ENCODE assay signal across 19 cellular contexts in genomic region chr18:75113455-75113854, GRCh38.
A peak's percentile ranks its signal among the peaks of the same experiment; 100 is the strongest.
DNase-seq lines count a peak whose midpoint lies in the region; ATAC-seq and TF ChIP-seq lines count a peak whose summit lies in the region.
"Had no signal": no experiment of that assay in that cellular context is flagged by ENCODE, and none has a peak within 500 bp of the region (broad histone marks: within the 10 kb centered on the region; RNA-seq: fewer than 3 reads in every experiment).

No MANE protein-coding gene starts in this region.

- no peaks in the 10 kb centered on the region for H3K79me2 ChIP-seq in trophoblast cell (ENCODE audit: control insufficient read depth, insufficient read depth, low read length, poor library complexity)

- peak; percentile 32 for DNase-seq in activated CD8-positive, alpha-beta memory T cell treated with anti-CD3 and anti-CD28 coated beads, Interleukin-2, amount 50 U/mL, for 48 hours
- no peak for DNase-seq in activated CD8-positive, alpha-beta memory T cell treated with anti-CD3 and anti-CD28 coated beads, Interleukin-2, amount 50 U/mL, for 4 hours
- DNase-seq in ecto neural progenitor cell (ENCODE audit: low spot score): peak; percentile 34
- DNase-seq in trophoblast cell: no peak
- peak; percentile 70 to 91 for DNase-seq in vagina (ENCODE audit: extremely low spot score in 2 of 2)
- no peak for DNase-seq in SIG-M5 (lab: John Stamatoyannopoulos, UW)
- DNase-seq in Right ventricle myocardium inferior (ENCODE audit: missing footprints): no peak
- no peak for DNase-seq in thyroid gland
- DNase-seq: 8988T; CD4-positive, alpha-beta memory T cell; DMS153; DMS79; GDM1; GOT3; H7; HFFc6 had no signal

- H3K9ac ChIP-seq in trophoblast cell (ENCODE audit: low read length): no peak overlapping the region
- H3K9ac ChIP-seq: BLaER1 had no signal

- H3K14ac ChIP-seq in trophoblast cell (ENCODE audit: low read length): no peak overlapping the region

- no peak overlapping the region for H3K18ac ChIP-seq in trophoblast cell (ENCODE audit: low read length)

- no peaks in the 10 kb centered on the region for H3K36me3 ChIP-seq in trophoblast cell (ENCODE audit: control insufficient read depth in 1 of 2, insufficient read depth in 2 of 2, low read length in 2 of 2)
- H3K36me3 ChIP-seq in vagina: no peaks in the 10 kb centered on the region
- H3K36me3 ChIP-seq in thyroid gland: no peaks in the 10 kb centered on the region
- H3K36me3 ChIP-seq: BLaER1 had no signal

- H3K27ac ChIP-seq in trophoblast cell (ENCODE audit: low read depth, low read length): no peak overlapping the region
- no peak overlapping the region for H3K27ac ChIP-seq in vagina
- H3K27ac ChIP-seq in thyroid gland: no peak overlapping the region
- H3K27ac ChIP-seq: BLaER1 had no signal

- no peak overlapping the region for H4K12ac ChIP-seq in trophoblast cell (ENCODE audit: low read depth, low read length)

- TF ChIP-seq CTCF in vagina (IDR thresholded peaks at IDR 0.05): no peak
- no peak for TF ChIP-seq CTCF in thyroid gland (IDR thresholded peaks at IDR 0.05)

- intact Hi-C loops in vagina (cut with DNase I) (no loop called here), Right ventricle myocardium inferior (cut with DNase I) (no loop called here), thyroid gland (cut with DNase I) (no loop called here)

- H4K91ac ChIP-seq in trophoblast cell (ENCODE audit: low read depth, low read length): no peak overlapping the region

- H3K4me2 ChIP-seq in trophoblast cell (ENCODE audit: low read length): no peak overlapping the region
- H3K4me2 ChIP-seq: BLaER1 had no signal

- H3K4me1 ChIP-seq in trophoblast cell (ENCODE audit: control insufficient read depth in 1 of 2, insufficient read depth in 2 of 2, low read length in 2 of 2) (peaks cover 0 to 3% of the 10 kb centered on the region in 2 experiments), vagina (no peaks in the 10 kb centered on the region), thyroid gland (no peaks in the 10 kb centered on the region)
- H3K4me1 ChIP-seq: BLaER1 had no signal

- no peak for TF ChIP-seq POLR2A in vagina (IDR thresholded peaks at IDR 0.05)
- TF ChIP-seq POLR2A in thyroid gland (IDR thresholded peaks at IDR 0.05): no peak

- no peaks in the 10 kb centered on the region for H3K27me3 ChIP-seq in trophoblast cell (ENCODE audit: insufficient read depth, low read length)
- H3K27me3 ChIP-seq in vagina: no peaks in the 10 kb centered on the region
- H3K27me3 ChIP-seq in thyroid gland: no peaks in the 10 kb centered on the region
- H3K27me3 ChIP-seq: BLaER1 had no signal

- peaks cover 7% of the 10 kb centered on the region for H3K9me3 ChIP-seq in trophoblast cell (ENCODE audit: insufficient read depth, low read depth, low read length)
- H3K9me3 ChIP-seq in vagina: no peaks in the 10 kb centered on the region
- no peaks in the 10 kb centered on the region for H3K9me3 ChIP-seq in thyroid gland
- H3K9me3 ChIP-seq: BLaER1 had no signal

- no peak overlapping the region for H4K8ac ChIP-seq in trophoblast cell (ENCODE audit: low read depth, low read length)

- no peak overlapping the region for H2BK12ac ChIP-seq in trophoblast cell (ENCODE audit: low read length)

- H3K79me1 ChIP-seq in trophoblast cell (ENCODE audit: low read length): no peaks in the 10 kb centered on the region

- no peak for ATAC-seq in Right ventricle myocardium inferior
- ATAC-seq: HCT116, HepG2 had no signal

- no peak overlapping the region for H3K23ac ChIP-seq in trophoblast cell (ENCODE audit: low read length)

- no CpG with 5 or more reads among the region's 5 CpGs for WGBS in trophoblast cell (ENCODE audit: extremely low coverage, insufficient coverage, insufficient read length)
- 82 to 83% methylated on average over 2 to 5 of the region's 5 CpGs for WGBS in thyroid gland, 2 donors

- H3K4me3 ChIP-seq in trophoblast cell (ENCODE audit: low read depth, low read length): peak overlapping the region; percentile 25
- no peak overlapping the region for H3K4me3 ChIP-seq in vagina
- H3K4me3 ChIP-seq in thyroid gland (replicated peaks in 1 of 3): no peak overlapping the region
- H3K4me3 ChIP-seq: BLaER1 had no signal

- H2AK5ac ChIP-seq in trophoblast cell (ENCODE audit: low read length): no peak overlapping the region

- H2BK5ac ChIP-seq in trophoblast cell (ENCODE audit: low read depth, low read length, poor library complexity): no peak overlapping the region

- no peak overlapping the region for H2BK120ac ChIP-seq in trophoblast cell (ENCODE audit: insufficient read depth, low read length, poor library complexity)

- no peak overlapping the region for H3K4ac ChIP-seq in trophoblast cell (ENCODE audit: low read depth, low read length)

- H2AFZ ChIP-seq in trophoblast cell (ENCODE audit: insufficient read depth, low read length, poor library complexity): no peak overlapping the region

Comparison
In these comparisons a context has a peak if more than half of its experiments do, and no peak if none do; other contexts are left out.
1. DNase-seq: peak in activated CD8-positive, alpha-beta memory T cell treated with anti-CD3 and anti-CD28 coated beads, Interleukin-2, amount 50 U/mL, for 48 hours (single experiment), ecto neural progenitor cell (single experiment) and vagina (2 of 2); none in activated CD8-positive, alpha-beta memory T cell treated with anti-CD3 and anti-CD28 coated beads, Interleukin-2, amount 50 U/mL, for 4 hours (single experiment), trophoblast cell (0 of 2), SIG-M5 (single experiment), Right ventricle myocardium inferior (single experiment) and thyroid gland (0 of 2).